ENCODE assay signal across 20 cellular contexts in the genomic region with DNA sequence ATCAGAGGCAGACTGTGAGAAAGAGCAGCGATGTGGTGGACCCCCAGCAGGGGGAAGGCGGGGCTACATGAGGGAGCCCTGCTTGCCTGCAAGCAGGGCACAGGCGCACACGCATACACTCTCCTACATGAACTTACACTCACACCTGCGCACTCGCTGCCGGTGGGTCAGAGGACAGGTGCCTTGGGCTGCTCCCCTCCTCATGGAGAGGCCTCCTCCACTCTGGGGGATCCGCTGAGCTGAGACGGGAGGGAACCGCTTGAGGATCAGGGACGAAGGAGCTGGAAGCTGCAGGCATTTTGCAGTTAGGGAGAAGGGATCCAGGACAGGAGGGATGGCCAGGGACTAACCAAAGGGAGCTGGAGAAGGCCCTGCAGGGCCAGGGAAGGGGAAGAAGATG. TPM values are rescaled to one million over a fixed set of nuclear protein-coding genes. Genes with fewer than 3 reads are reported as not detected.
A peak's percentile ranks its signal among the peaks of the same experiment; 100 is the strongest.
DNase-seq lines count a peak whose midpoint lies in the region; ATAC-seq and TF ChIP-seq lines count a peak whose summit lies in the region.
"Had no signal": no experiment of that assay in that cellular context is flagged by ENCODE, and none has a peak within 500 bp of the region (broad histone marks: within the 10 kb centered on the region; RNA-seq: fewer than 3 reads in every experiment).

No MANE protein-coding gene starts in this region.

- H3K36me3 Mint-ChIP-seq in effector memory CD8-positive, alpha-beta T cell (ENCODE audit: insufficient read depth): peaks cover 61% of the 10 kb centered on the region
- H3K36me3 Mint-ChIP-seq in activated CD4-positive, alpha-beta memory T cell treated with anti-CD3 and anti-CD28 coated beads for 36 hours: peaks cover 21% of the 10 kb centered on the region

- H3K4me3 Mint-ChIP-seq in effector memory CD8-positive, alpha-beta T cell: no peak overlapping the region
- no peak overlapping the region for H3K4me3 Mint-ChIP-seq in activated CD4-positive, alpha-beta memory T cell treated with anti-CD3 and anti-CD28 coated beads for 36 hours

- TF ChIP-seq CTCF in psoas muscle (IDR thresholded peaks at IDR 0.05) (no peak), suprapubic skin (IDR thresholded peaks at IDR 0.05) (no peak)

- no peaks in the 10 kb centered on the region for H3K9me3 Mint-ChIP-seq in effector memory CD8-positive, alpha-beta T cell
- no peaks in the 10 kb centered on the region for H3K9me3 Mint-ChIP-seq in activated CD4-positive, alpha-beta memory T cell treated with anti-CD3 and anti-CD28 coated beads for 36 hours

- H3K4me1 Mint-ChIP-seq in effector memory CD8-positive, alpha-beta T cell (ENCODE audit: low read depth in 2 of 2): peaks cover 21 to 32% of the 10 kb centered on the region in 2 donors
- peaks cover 9% of the 10 kb centered on the region for H3K4me1 Mint-ChIP-seq in activated CD4-positive, alpha-beta memory T cell treated with anti-CD3 and anti-CD28 coated beads for 36 hours (ENCODE audit: low read depth)

- DNase-seq in activated CD8-positive, alpha-beta memory T cell treated with anti-CD3 and anti-CD28 coated beads, Interleukin-2, amount 50 U/mL, for 48 hours: peak; percentile 13
- no peak for DNase-seq in activated CD8-positive, alpha-beta memory T cell treated with anti-CD3 and anti-CD28 coated beads, Interleukin-2, amount 50 U/mL, for 4 hours
- no peak for DNase-seq in effector memory CD8-positive, alpha-beta T cell
- DNase-seq in psoas muscle (no peak), suprapubic skin (ENCODE audit: low spot score in 2 of 2) (peak; percentile 21 to 50), NCI-H1417 (lab: John Stamatoyannopoulos, UW) (no peak)
- no peak for DNase-seq in activated CD4-positive, alpha-beta memory T cell treated with anti-CD3 and anti-CD28 coated beads for 36 hours
- DNase-seq: 8988T, COR-L47, DMS153, GDM1, MM.1S, NCI-H1092, NCI-H2081, NCI-H446 treated with DMSO at 0.1 percent for 48 hours had no signal

- CTCF ChIA-PET in activated CD4-positive, alpha-beta memory T cell treated with anti-CD3 and anti-CD28 coated beads for 36 hours (lab: Charles Lee): no interaction called here

- peak overlapping the region; percentile 85 for H3K27ac Mint-ChIP-seq in effector memory CD8-positive, alpha-beta T cell
- H3K27ac Mint-ChIP-seq in activated CD4-positive, alpha-beta memory T cell treated with anti-CD3 and anti-CD28 coated beads for 36 hours: no peak overlapping the region

- H3K4me1 ChIP-seq in psoas muscle: peaks cover 45% of the 10 kb centered on the region
- peaks cover 24% of the 10 kb centered on the region for H3K4me1 ChIP-seq in suprapubic skin

- H3K4me3 ChIP-seq in psoas muscle: no peak overlapping the region
- H3K4me3 ChIP-seq in suprapubic skin: no peak overlapping the region
- H3K4me3 ChIP-seq: Peyer's patch had no signal

- peaks cover 0 to 52% of the 10 kb centered on the region in 2 donors for H3K36me3 ChIP-seq in psoas muscle (ENCODE audit: insufficient read depth in 1 of 2, low read depth in 1 of 2)
- H3K36me3 ChIP-seq in suprapubic skin: peaks cover 28% of the 10 kb centered on the region

- POLR2A ChIA-PET in activated CD4-positive, alpha-beta memory T cell treated with anti-CD3 and anti-CD28 coated beads for 36 hours (lab: Charles Lee): no interaction called here

- H3K27me3 ChIP-seq in psoas muscle (ENCODE audit: insufficient read depth in 3 of 3, low read length in 2 of 3) (no peaks in the 10 kb centered on the region), suprapubic skin (no peaks in the 10 kb centered on the region)
- H3K27me3 ChIP-seq: Peyer's patch had no signal

- no peak for TF ChIP-seq EP300 in suprapubic skin (IDR thresholded peaks at IDR 0.05)

- no peak for TF ChIP-seq POLR2A in suprapubic skin (IDR thresholded peaks at IDR 0.05)

- H3K27ac ChIP-seq in psoas muscle (peak overlapping the region; percentile 92), suprapubic skin (no peak overlapping the region)
- H3K27ac ChIP-seq: Peyer's patch had no signal

- no peaks in the 10 kb centered on the region for H3K9me3 ChIP-seq in psoas muscle
- H3K9me3 ChIP-seq in suprapubic skin: no peaks in the 10 kb centered on the region
- H3K9me3 ChIP-seq: Peyer's patch had no signal

- ATAC-seq in effector memory CD8-positive, alpha-beta T cell (replicated peaks): no peak
- no peak for ATAC-seq in psoas muscle
- no peak for ATAC-seq in HG03460 (IDR thresholded peaks at IDR 0.05; ENCODE audit: unreplicated experiment)

- H3K27me3 Mint-ChIP-seq in effector memory CD8-positive, alpha-beta T cell: no peaks in the 10 kb centered on the region
- no peaks in the 10 kb centered on the region for H3K27me3 Mint-ChIP-seq in activated CD4-positive, alpha-beta memory T cell treated with anti-CD3 and anti-CD28 coated beads for 36 hours

- WGBS in psoas muscle, 3 donors: 79 to 87% (median 85%) methylated on average over 10 to 11 of the region's 11 CpGs
- WGBS in suprapubic skin: 93% methylated on average over 9 of the region's 11 CpGs

- intact Hi-C loops in psoas muscle (cut with DNase I): loop anchor here in 1 of 2 donors (5.0 to 10.0 kb wide), 2 partner anchors 110 to 143 kb away; no protein-coding TSS in a partner anchor
- intact Hi-C loops in activated CD4-positive, alpha-beta memory T cell treated with anti-CD3 and anti-CD28 coated beads for 36 hours (cut with micrococcal nuclease): no loop called here

RNA-seq across cellular contexts. Expression of gene OSBPL7, which starts 14.2 kb away (rescaled TPM):
- total RNA-seq in psoas muscle: 10 to 100 TPM in 1 of 4 donors, 1 to 10 TPM in 3; 2.6 to 23.4 (median 5.3) TPM
- 1 to 10 TPM in 2 of 3 donors, under 1 TPM in 1; 0.95 to 1.7 (median 1.3) TPM for polyA plus RNA-seq in psoas muscle
- 1 to 10 TPM; 1.3 to 2.0 (median 1.6) TPM for total RNA-seq in suprapubic skin
- 10 to 100 TPM; 14.7 to 15.6 TPM for total RNA-seq in activated CD4-positive, alpha-beta memory T cell treated with anti-CD3 and anti-CD28 coated beads for 36 hours

RNA-seq across cellular contexts. Expression of gene MRPL10, which starts 23.9 kb away (rescaled TPM):
- 10 to 100 TPM; 37.8 to 51.9 (median 46.3) TPM for total RNA-seq in psoas muscle
- 10 to 100 TPM; 44.1 to 78.6 (median 56.1) TPM for polyA plus RNA-seq in psoas muscle
- total RNA-seq in suprapubic skin: 10 to 100 TPM; 27.7 to 33.8 (median 31.2) TPM
- total RNA-seq in activated CD4-positive, alpha-beta memory T cell treated with anti-CD3 and anti-CD28 coated beads for 36 hours: 10 to 100 TPM; 69.9 to 72.4 TPM

RNA-seq across cellular contexts. Expression of gene LRRC46, which starts 24.0 kb away (rescaled TPM):
- total RNA-seq in psoas muscle: under 1 TPM in 2 of 4 donors, not detected in 2; 0.15 to 0.54 TPM
- under 1 TPM; 0.08 to 0.40 (median 0.22) TPM for polyA plus RNA-seq in psoas muscle
- total RNA-seq in suprapubic skin: not detected
- total RNA-seq in activated CD4-positive, alpha-beta memory T cell treated with anti-CD3 and anti-CD28 coated beads for 36 hours: under 1 TPM; 0.29 to 0.59 TPM
- total RNA-seq: Daoy, H1 had no signal

RNA-seq across cellular contexts. Expression of gene SCRN2, which starts 33.7 kb away (rescaled TPM):
- total RNA-seq in psoas muscle: 10 to 100 TPM; 12.2 to 33.5 (median 19.5) TPM
- polyA plus RNA-seq in psoas muscle: 10 to 100 TPM; 10.7 to 18.8 (median 15.1) TPM
- 10 to 100 TPM; 22.3 to 46.4 (median 34.7) TPM for total RNA-seq in suprapubic skin
- 10 to 100 TPM; 20.6 to 21.0 TPM for total RNA-seq in activated CD4-positive, alpha-beta memory T cell treated with anti-CD3 and anti-CD28 coated beads for 36 hours

RNA-seq across cellular contexts. Expression of gene SP6, which starts 43.5 kb away (rescaled TPM):
- total RNA-seq in psoas muscle (under 1 TPM in 1 of 4 donors, not detected in 3; 0.16 TPM), suprapubic skin (10 to 100 TPM in 3 of 4 donors, 1 to 10 TPM in 1; 6.6 to 29.3 (median 19.9) TPM)
- polyA plus RNA-seq in psoas muscle: under 1 TPM in 2 of 3 donors, not detected in 1; 0.04 to 0.27 TPM
- total RNA-seq in activated CD4-positive, alpha-beta memory T cell treated with anti-CD3 and anti-CD28 coated beads for 36 hours: under 1 TPM; 0.10 to 0.12 TPM
- total RNA-seq: LHCN-M2 had no signal

Comparison
In these comparisons a context has a peak if more than half of its experiments do, and no peak if none do; other contexts are left out.
1. DNase-seq: peak in activated CD8-positive, alpha-beta memory T cell treated with anti-CD3 and anti-CD28 coated beads, Interleukin-2, amount 50 U/mL, for 48 hours (single experiment) and suprapubic skin (2 of 2); none in activated CD8-positive, alpha-beta memory T cell treated with anti-CD3 and anti-CD28 coated beads, Interleukin-2, amount 50 U/mL, for 4 hours (single experiment), effector memory CD8-positive, alpha-beta T cell (0 of 3), psoas muscle (0 of 2), NCI-H1417 (0 of 3) and activated CD4-positive, alpha-beta memory T cell treated with anti-CD3 and anti-CD28 coated beads for 36 hours (single experiment).